In genomic region chr17:3602499-3602898, GRCh38 we compare ENCODE assay signal across 8 cellular contexts. TPM values are rescaled to one million over a fixed set of nuclear protein-coding genes. Genes with fewer than 3 reads are reported as not detected.
DNase-seq lines count a peak whose midpoint lies in the region; ATAC-seq lines count a peak whose summit lies in the region.

No MANE protein-coding gene starts in this region.

- H3K9me3 ChIP-seq in adipocyte (ENCODE audit: control insufficient read depth, low read length), result no peaks in the 10 kb centered on the region
- H3K9me3 ChIP-seq in MG63, result no peaks in the 10 kb centered on the region

- H3K27me3 ChIP-seq in adipocyte (replicated peaks; ENCODE audit: control insufficient read depth, insufficient read depth, low read length) (no peaks in the 10 kb centered on the region), MG63 (no peaks in the 10 kb centered on the region)

- H3K4me3 ChIP-seq in Jurkat, Clone E6-1 (ENCODE audit: low read length), result no peak overlapping the region
- H3K4me3 ChIP-seq in adipocyte (ENCODE audit: low read length) (no peak overlapping the region), MG63 (no peak overlapping the region)

- H3K4me1 ChIP-seq in adipocyte (ENCODE audit: control insufficient read depth, insufficient read depth, low read length), result peaks cover 4% of the 10 kb centered on the region

- intact Hi-C loops in left colon (cut with DNase I, micrococcal nuclease), result no loop called here

- no peak overlapping the region for H3K9ac ChIP-seq in adipocyte (ENCODE audit: low read length)

- peaks cover 13% of the 10 kb centered on the region for H3K36me3 ChIP-seq in adipocyte (ENCODE audit: control insufficient read depth, insufficient read depth, low read length, severe bottlenecking)
- no peaks in the 10 kb centered on the region for H3K36me3 ChIP-seq in MG63

- peak; percentile 49 for ATAC-seq in left colon

- DNase-seq in ELF-1 (ENCODE audit: low read depth, low spot score) (peak; percentile 75), adipocyte (ENCODE audit: low read depth) (peak; percentile 14), left colon (no peak), MG63 (no peak), NCI-H1092 treated with DMSO at 0.1 percent for 48 hours (lab: John Stamatoyannopoulos, UW) (no peak), SHP77 treated with DMSO at 0.1 percent for 48 hours (lab: John Stamatoyannopoulos, UW) (no peak), retina (no peak)
- DNase-seq in Jurkat, Clone E6-1 (ENCODE audit: low read depth, low spot score), result peak; percentile 50

RNA-seq across cellular contexts. Expression of gene TRPV1, which starts 6.7 kb away (rescaled TPM):
- 2.6 TPM for polyA plus RNA-seq in Jurkat, Clone E6-1 (2012; ENCODE audit: insufficient read depth, insufficient read length)
- total RNA-seq in left colon, result 1 to 10 TPM; 6.3 to 8.6 TPM
- total RNA-seq in MG63 (2014; rRNA removed; shearing (Covaris generic); ENCODE audit: low replicate concordance), result 0.10 TPM in 1 of 2 replicates, not detected in the other

RNA-seq across cellular contexts. Expression of gene SHPK, which starts 33.6 kb away (rescaled TPM):
- polyA plus RNA-seq in Jurkat, Clone E6-1 (2012; ENCODE audit: insufficient read depth, insufficient read length), result 10.0 TPM
- 10 to 100 TPM; 19.1 to 19.6 TPM for total RNA-seq in left colon
- total RNA-seq in MG63 (2014; rRNA removed; shearing (Covaris generic); ENCODE audit: low replicate concordance), result 2.9 and 3.8 TPM in 2 replicates

RNA-seq across cellular contexts. Expression of gene CTNS, which starts 34.1 kb away (rescaled TPM):
- polyA plus RNA-seq in Jurkat, Clone E6-1 (2012; ENCODE audit: insufficient read depth, insufficient read length), result 10.4 TPM
- total RNA-seq in left colon, result 1 to 10 TPM; 7.7 to 8.0 TPM
- total RNA-seq in MG63 (2014; rRNA removed; shearing (Covaris generic); ENCODE audit: low replicate concordance), result 1.1 and 2.2 TPM in 2 replicates

RNA-seq across cellular contexts. Expression of gene TRPV3, which starts 44.9 kb away (rescaled TPM):
- 0.57 TPM for polyA plus RNA-seq in Jurkat, Clone E6-1 (2012; ENCODE audit: insufficient read depth, insufficient read length)
- total RNA-seq in left colon, result 1 to 10 TPM in 1 of 2 donors, under 1 TPM in 1; 0.43 to 1.5 TPM
- 0.07 TPM in 1 of 2 replicates, not detected in the other for total RNA-seq in MG63 (2014; rRNA removed; shearing (Covaris generic); ENCODE audit: low replicate concordance)

Comparison
In these comparisons a context has a peak if more than half of its experiments do, and no peak if none do; other contexts are left out.
1. DNase-seq: peak in ELF-1 (single experiment), Jurkat, Clone E6-1 (single experiment) and adipocyte (single experiment); none in left colon (0 of 2), MG63 (single experiment), NCI-H1092 treated with DMSO at 0.1 percent for 48 hours (single experiment), SHP77 treated with DMSO at 0.1 percent for 48 hours (single experiment) and retina (single experiment).